8 cellular contexts compared by ENCODE assay signal in the genomic region with DNA sequence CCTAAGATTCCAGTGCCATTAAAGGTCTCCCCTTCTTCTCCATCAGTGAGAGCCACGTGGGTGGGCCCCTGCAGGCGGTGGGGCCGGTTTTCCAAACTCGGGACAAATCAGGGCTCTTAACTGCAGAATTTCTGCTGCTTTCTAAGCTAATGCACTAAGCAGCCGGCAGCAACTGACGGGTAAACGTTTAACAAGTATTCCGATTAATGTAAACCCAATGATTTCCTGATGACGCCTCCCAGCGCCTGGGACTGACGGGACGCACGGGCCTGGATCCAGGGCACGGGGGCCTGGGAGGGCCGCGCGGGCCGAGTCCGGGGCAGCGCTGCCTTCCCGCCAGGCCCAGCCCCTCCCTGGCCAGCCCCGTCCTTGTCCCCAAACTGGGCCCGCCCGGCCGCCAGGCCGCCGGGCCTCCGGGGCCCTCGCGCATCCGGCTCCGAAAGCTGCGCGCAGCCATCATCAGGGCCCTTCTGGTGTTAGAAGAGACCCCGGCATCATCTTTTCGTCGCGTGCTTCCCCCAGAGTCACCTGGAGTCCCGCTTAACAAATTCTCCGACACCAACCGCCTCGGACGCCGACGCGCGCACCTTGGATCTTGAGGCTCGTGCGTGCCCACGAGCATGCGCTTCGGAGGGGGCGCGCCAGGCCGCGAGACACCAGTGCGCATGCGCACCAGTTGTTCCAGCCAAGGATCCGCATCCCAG. TPM values are rescaled to one million over a fixed set of nuclear protein-coding genes. Genes with fewer than 3 reads are reported as not detected.
DNase-seq lines count a peak whose midpoint lies in the region; ATAC-seq and TF ChIP-seq lines count a peak whose summit lies in the region.

A gene (minus strand): TSS at position 616 of the 704 bp plus-strand sequence. CDS start 1,812 bp downstream, outside the sequence.

- 1 to 2% (median 1%) methylated on average over 54 to 59 of the region's 59 CpGs for WGBS in psoas muscle, 3 donors

- H3K4me1 Mint-ChIP-seq in T-helper 2 cell treated with Interferon-gamma antibody and Interleukin-4, amounts not matched to agents 5 μg/mL and 100 μg/mL, for 36 hours (ENCODE audit: low read depth), result peaks cover 55% of the 10 kb centered on the region

- H3K36me3 ChIP-seq in GM06990 (ENCODE audit: control insufficient read depth, insufficient read depth, low read length) (no peaks in the 10 kb centered on the region), psoas muscle (ENCODE audit: insufficient read depth in 1 of 2, low read depth in 1 of 2) (peaks cover 0 to 29% of the 10 kb centered on the region in 2 donors)

- peak within 1 kb of the TSS; percentile 91 for H3K27ac Mint-ChIP-seq in T-helper 2 cell treated with Interferon-gamma antibody and Interleukin-4, amounts not matched to agents 5 μg/mL and 100 μg/mL, for 36 hours

- H3K27me3 ChIP-seq in GM06990 (replicated peaks; ENCODE audit: control insufficient read depth, insufficient read depth, low read length), result no peaks in the 10 kb centered on the region
- no peaks in the 10 kb centered on the region for H3K27me3 ChIP-seq in psoas muscle (ENCODE audit: insufficient read depth in 3 of 3, low read length in 2 of 3)

- intact Hi-C loops in left ventricle myocardium superior (cut with micrococcal nuclease) (no loop called here), psoas muscle (cut with DNase I) (no loop called here)

- H3K4me1 ChIP-seq in psoas muscle, result peaks cover 30% of the 10 kb centered on the region

- H3K27me3 Mint-ChIP-seq in T-helper 2 cell treated with Interferon-gamma antibody and Interleukin-4, amounts not matched to agents 5 μg/mL and 100 μg/mL, for 36 hours (ENCODE audit: low read depth), result no peaks in the 10 kb centered on the region

- H3K27ac ChIP-seq in angular gyrus (ENCODE audit: low read depth, low read length) (peak within 1 kb of the TSS; percentile 78), psoas muscle (peak within 1 kb of the TSS; percentile 89)

- no peaks in the 10 kb centered on the region for H3K9me3 ChIP-seq in psoas muscle

- TF ChIP-seq CTCF in GM06990 (IDR thresholded peaks at IDR 0.05; ENCODE audit: insufficient read depth, low read length, poor library complexity, severe bottlenecking) (peak; percentile 3), psoas muscle (IDR thresholded peaks at IDR 0.05) (no peak)

- peak within 1 kb of the TSS; percentile 91 for H3K4me3 Mint-ChIP-seq in T-helper 2 cell treated with Interferon-gamma antibody and Interleukin-4, amounts not matched to agents 5 μg/mL and 100 μg/mL, for 36 hours

- no peaks in the 10 kb centered on the region for H3K9me3 Mint-ChIP-seq in T-helper 2 cell treated with Interferon-gamma antibody and Interleukin-4, amounts not matched to agents 5 μg/mL and 100 μg/mL, for 36 hours

- ATAC-seq in HG02798 (IDR thresholded peaks at IDR 0.05; ENCODE audit: poor library complexity, unreplicated experiment), result peak; percentile 88
- peak; percentile 93 for ATAC-seq in left ventricle myocardium superior
- peak; percentile 89 to 93 (median 90) for ATAC-seq in psoas muscle

- H3K4me3 ChIP-seq in GM06990 (replicated peaks; ENCODE audit: low read depth, low read length) (peak within 1 kb of the TSS; percentile 75), psoas muscle (peak within 1 kb of the TSS; percentile 85)

- DNase-seq in GM06990 (ENCODE audit: extremely low read depth, insufficient read length), result peak; percentile 87
- DNase-seq in NCI-H1694 (lab: John Stamatoyannopoulos, UW), result peak; percentile 85
- DNase-seq in T-helper 2 cell treated with Interferon-gamma antibody and Interleukin-4, amounts not matched to agents 5 μg/mL and 100 μg/mL, for 36 hours (ENCODE audit: low spot score), result peak; percentile 83
- peak; percentile 93 for DNase-seq in left ventricle myocardium superior
- DNase-seq in psoas muscle, result peak; percentile 86 to 93
- peak; percentile 88 for DNase-seq in ureter (ENCODE audit: low spot score)

- peaks cover 42% of the 10 kb centered on the region for H3K36me3 Mint-ChIP-seq in T-helper 2 cell treated with Interferon-gamma antibody and Interleukin-4, amounts not matched to agents 5 μg/mL and 100 μg/mL, for 36 hours (ENCODE audit: low read depth)

RNA-seq across cellular contexts. Expression of the gene that starts here (rescaled TPM):
- total RNA-seq in left ventricle myocardium superior, result 19.1 TPM
- total RNA-seq in psoas muscle, result 10 to 100 TPM; 12.5 to 24.1 (median 17.2) TPM
- polyA plus RNA-seq in psoas muscle, result 10 to 100 TPM in 1 of 3 donors, 1 to 10 TPM in 2; 7.9 to 15.7 (median 10.0) TPM
- total RNA-seq in ureter, result 44.2 TPM

Comparison
In these comparisons a context has a peak if more than half of its experiments do, and no peak if none do; other contexts are left out.
1. Peak in every context shown above with its lines: DNase-seq, ATAC-seq, H3K4me3 ChIP-seq and H3K27ac ChIP-seq.